1 cellular context compared by ENCODE assay signal in genomic region chr5:16465544-16466432, GRCh38.
TF ChIP-seq lines count a peak whose summit lies in the region.

A gene with protein sequence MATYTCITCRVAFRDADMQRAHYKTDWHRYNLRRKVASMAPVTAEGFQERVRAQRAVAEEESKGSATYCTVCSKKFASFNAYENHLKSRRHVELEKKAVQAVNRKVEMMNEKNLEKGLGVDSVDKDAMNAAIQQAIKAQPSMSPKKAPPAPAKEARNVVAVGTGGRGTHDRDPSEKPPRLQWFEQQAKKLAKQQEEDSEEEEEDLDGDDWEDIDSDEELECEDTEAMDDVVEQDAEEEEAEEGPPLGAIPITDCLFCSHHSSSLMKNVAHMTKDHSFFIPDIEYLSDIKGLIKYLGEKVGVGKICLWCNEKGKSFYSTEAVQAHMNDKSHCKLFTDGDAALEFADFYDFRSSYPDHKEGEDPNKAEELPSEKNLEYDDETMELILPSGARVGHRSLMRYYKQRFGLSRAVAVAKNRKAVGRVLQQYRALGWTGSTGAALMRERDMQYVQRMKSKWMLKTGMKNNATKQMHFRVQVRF (minus strand): TSS chr5:16465800. CDS start chr5:16465665, 135 bp downstream.

TF ChIP-seq in HepG2, 621 proteins besides CTCF, POLR2A, EP300 and RAD21 (continued from another document and continues in another):
- TF ChIP-seq, protein P1, sequence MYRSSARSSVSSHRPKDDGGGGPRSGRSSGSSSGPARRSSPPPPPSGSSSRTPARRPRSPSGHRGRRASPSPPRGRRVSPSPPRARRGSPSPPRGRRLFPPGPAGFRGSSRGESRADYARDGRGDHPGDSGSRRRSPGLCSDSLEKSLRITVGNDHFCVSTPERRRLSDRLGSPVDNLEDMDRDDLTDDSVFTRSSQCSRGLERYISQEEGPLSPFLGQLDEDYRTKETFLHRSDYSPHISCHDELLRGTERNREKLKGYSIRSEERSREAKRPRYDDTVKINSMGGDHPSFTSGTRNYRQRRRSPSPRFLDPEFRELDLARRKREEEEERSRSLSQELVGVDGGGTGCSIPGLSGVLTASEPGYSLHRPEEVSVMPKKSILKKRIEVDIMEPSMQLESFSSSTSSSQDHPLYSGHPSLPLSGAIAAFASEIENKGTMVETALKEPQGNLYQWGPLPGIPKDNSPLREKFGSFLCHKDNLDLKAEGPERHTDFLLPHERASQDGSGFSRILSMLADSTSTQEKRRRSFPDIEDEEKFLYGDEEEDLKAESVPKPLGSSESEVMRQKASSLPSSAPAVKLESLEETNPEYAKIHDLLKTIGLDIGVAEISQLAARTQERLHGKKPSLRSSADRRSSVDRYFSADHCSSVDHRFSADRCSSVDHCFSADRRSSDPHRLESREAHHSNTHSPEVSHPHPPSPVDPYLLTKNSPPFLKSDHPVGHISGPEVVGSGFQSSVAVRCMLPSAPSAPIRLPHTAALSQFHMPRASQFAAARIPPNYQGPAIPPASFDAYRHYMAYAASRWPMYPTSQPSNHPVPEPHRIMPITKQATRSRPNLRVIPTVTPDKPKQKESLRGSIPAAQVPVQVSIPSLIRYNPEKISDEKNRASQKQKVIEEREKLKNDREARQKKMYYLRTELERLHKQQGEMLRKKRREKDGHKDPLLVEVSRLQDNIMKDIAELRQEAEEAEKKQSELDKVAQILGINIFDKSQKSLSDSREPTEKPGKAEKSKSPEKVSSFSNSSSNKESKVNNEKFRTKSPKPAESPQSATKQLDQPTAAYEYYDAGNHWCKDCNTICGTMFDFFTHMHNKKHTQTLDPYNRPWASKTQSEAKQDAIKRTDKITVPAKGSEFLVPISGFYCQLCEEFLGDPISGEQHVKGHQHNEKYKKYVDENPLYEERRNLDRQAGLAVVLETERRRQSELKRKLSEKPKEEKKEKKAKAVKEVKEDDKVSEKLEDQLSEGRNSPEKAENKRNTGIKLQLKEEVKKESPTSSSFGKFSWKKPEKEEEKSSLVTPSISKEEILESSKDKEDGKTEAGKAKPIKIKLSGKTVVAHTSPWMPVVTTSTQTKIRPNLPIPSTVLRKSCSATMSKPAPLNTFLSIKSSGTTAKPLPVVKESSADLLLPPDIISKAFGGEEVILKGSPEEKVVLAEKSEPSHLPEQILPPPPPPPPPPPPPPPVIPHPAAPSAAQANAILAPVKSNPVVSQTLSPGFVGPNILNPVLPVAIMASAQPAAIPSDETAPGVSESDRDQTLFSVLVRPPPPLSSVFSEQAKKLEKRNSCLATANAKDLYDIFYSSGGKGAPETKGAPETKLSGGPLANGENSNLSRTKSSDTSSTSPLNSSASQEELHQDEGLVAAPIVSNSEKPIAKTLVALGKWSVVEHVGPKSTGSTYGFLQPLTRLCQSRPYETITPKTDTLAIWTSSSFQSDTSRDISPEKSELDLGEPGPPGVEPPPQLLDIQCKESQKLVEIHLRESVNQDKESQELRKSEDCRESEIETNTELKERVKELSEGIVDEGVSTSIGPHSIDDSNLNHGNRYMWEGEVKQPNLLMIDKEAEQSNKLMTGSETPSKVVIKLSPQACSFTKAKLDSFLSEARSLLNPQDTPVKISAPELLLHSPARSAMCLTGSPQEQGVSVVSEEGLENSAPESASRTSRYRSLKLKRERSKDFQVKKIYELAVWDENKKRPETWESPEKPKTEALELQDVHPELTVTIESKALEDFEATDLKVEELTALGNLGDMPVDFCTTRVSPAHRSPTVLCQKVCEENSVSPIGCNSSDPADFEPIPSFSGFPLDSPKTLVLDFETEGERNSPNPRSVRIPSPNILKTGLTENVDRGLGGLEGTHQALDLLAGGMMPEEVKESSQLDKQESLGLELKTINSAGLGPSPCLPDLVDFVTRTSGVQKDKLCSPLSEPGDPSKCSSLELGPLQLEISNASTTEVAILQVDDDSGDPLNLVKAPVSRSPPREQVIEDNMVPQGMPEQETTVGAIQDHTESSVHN (CRISPR knock-in tag; IDR thresholded peaks at IDR 0.05), result no peak
- TF ChIP-seq NRL (CRISPR knock-in tag; IDR thresholded peaks at IDR 0.05; ENCODE audit: borderline replicate concordance), result peak; percentile 87; the same call in 1 of the 2 replicates
- TF ChIP-seq ZFYVE20 (CRISPR knock-in tag; IDR thresholded peaks at IDR 0.05; ENCODE audit: borderline replicate concordance, low read depth), result no peak
- no peak; the same call in 1 of the 2 replicates for TF ChIP-seq JUN (CRISPR knock-in tag; IDR thresholded peaks at IDR 0.05)
- 0 out of 2 replicates have a peak, but pooled peaks have one; percentile 6 for TF ChIP-seq ZNF124 (CRISPR knock-in tag; IDR thresholded peaks at IDR 0.05)
- TF ChIP-seq ETS1 (CRISPR knock-in tag; IDR thresholded peaks at IDR 0.05), result no peak; the same call in 1 of the 2 replicates
- TF ChIP-seq KAT8 (CRISPR knock-in tag; IDR thresholded peaks at IDR 0.05), result peak; percentile 97
- no peak for TF ChIP-seq SRSF9 (IDR thresholded peaks at IDR 0.05; ENCODE audit: borderline replicate concordance, insufficient read depth, low read depth, low read length, poor library complexity, severe bottlenecking)
- TF ChIP-seq ZNF543 (CRISPR knock-in tag; IDR thresholded peaks at IDR 0.05), result peak; percentile 83; the same call in 1 of the 2 replicates
- peak; percentile 59; the same call in 1 of the 2 replicates for TF ChIP-seq KDM5B (CRISPR knock-in tag; IDR thresholded peaks at IDR 0.05; ENCODE audit: borderline replicate concordance)
- peak; percentile 22; the same call in 1 of the 2 replicates for TF ChIP-seq ZFP1 (CRISPR knock-in tag; IDR thresholded peaks at IDR 0.05)
- no peak for TF ChIP-seq ZHX2 (IDR thresholded peaks at IDR 0.05; ENCODE audit: low read depth)
- no peak for TF ChIP-seq ZHX2 (CRISPR knock-in tag; IDR thresholded peaks at IDR 0.05; ENCODE audit: borderline replicate concordance)
- TF ChIP-seq TBX3 (IDR thresholded peaks at IDR 0.05; ENCODE audit: borderline replicate concordance), result peak; percentile 36; the same call in 1 of the 2 replicates
- TF ChIP-seq TRIM24 (CRISPR knock-in tag; IDR thresholded peaks at IDR 0.05), result no peak
- TF ChIP-seq MLLT10 (CRISPR knock-in tag; IDR thresholded peaks at IDR 0.05), result no peak
- TF ChIP-seq ZNF839 (CRISPR knock-in tag; IDR thresholded peaks at IDR 0.05; ENCODE audit: borderline replicate concordance), result no peak
- peak; percentile 83; the same call in 1 of the 2 replicates for TF ChIP-seq PAX8 (CRISPR knock-in tag; IDR thresholded peaks at IDR 0.05; ENCODE audit: borderline replicate concordance)
- TF ChIP-seq PHF5A (CRISPR knock-in tag; IDR thresholded peaks at IDR 0.05; ENCODE audit: low read depth, unreplicated experiment), result peak; percentile 84
- TF ChIP-seq, protein P2, sequence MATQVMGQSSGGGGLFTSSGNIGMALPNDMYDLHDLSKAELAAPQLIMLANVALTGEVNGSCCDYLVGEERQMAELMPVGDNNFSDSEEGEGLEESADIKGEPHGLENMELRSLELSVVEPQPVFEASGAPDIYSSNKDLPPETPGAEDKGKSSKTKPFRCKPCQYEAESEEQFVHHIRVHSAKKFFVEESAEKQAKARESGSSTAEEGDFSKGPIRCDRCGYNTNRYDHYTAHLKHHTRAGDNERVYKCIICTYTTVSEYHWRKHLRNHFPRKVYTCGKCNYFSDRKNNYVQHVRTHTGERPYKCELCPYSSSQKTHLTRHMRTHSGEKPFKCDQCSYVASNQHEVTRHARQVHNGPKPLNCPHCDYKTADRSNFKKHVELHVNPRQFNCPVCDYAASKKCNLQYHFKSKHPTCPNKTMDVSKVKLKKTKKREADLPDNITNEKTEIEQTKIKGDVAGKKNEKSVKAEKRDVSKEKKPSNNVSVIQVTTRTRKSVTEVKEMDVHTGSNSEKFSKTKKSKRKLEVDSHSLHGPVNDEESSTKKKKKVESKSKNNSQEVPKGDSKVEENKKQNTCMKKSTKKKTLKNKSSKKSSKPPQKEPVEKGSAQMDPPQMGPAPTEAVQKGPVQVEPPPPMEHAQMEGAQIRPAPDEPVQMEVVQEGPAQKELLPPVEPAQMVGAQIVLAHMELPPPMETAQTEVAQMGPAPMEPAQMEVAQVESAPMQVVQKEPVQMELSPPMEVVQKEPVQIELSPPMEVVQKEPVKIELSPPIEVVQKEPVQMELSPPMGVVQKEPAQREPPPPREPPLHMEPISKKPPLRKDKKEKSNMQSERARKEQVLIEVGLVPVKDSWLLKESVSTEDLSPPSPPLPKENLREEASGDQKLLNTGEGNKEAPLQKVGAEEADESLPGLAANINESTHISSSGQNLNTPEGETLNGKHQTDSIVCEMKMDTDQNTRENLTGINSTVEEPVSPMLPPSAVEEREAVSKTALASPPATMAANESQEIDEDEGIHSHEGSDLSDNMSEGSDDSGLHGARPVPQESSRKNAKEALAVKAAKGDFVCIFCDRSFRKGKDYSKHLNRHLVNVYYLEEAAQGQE (IDR thresholded peaks at IDR 0.05; ENCODE audit: borderline replicate concordance in 1 of 2, low read depth in 1 of 2, low read length in 2 of 2), result no peak; a peak in 1 of 4 replicates
- TF ChIP-seq TARDBP (CRISPR knock-in tag; IDR thresholded peaks at IDR 0.05), result no peak; the same call in 1 of the 2 replicates
- 0 out of 2 replicates have a peak, but pooled peaks have one; percentile 32 for TF ChIP-seq MTERF4 (CRISPR knock-in tag; IDR thresholded peaks at IDR 0.05)
- peak; percentile 20; the same call in 1 of the 2 replicates for TF ChIP-seq E2F5 (CRISPR knock-in tag; conservative IDR thresholded peaks at IDR 0.05)
- no peak for TF ChIP-seq SOX5 (CRISPR knock-in tag; IDR thresholded peaks at IDR 0.05; ENCODE audit: borderline replicate concordance)
- no peak for TF ChIP-seq MAFK (conservative IDR thresholded peaks at IDR 0.05 in 1 of 2, IDR thresholded peaks at IDR 0.05 in 1 of 2; ENCODE audit: low read length in 2 of 2)
- TF ChIP-seq SALL2 (CRISPR knock-in tag; IDR thresholded peaks at IDR 0.05), result peak; percentile 42; the same call in 1 of the 2 replicates
- no peak for TF ChIP-seq ZFP36L1 (CRISPR knock-in tag; IDR thresholded peaks at IDR 0.05)
- 0 out of 2 replicates have a peak, but pooled peaks have one; percentile 12 for TF ChIP-seq ZNF20 (CRISPR knock-in tag; IDR thresholded peaks at IDR 0.05)
- 0 out of 2 replicates have a peak, but pooled peaks have one; percentile 52 for TF ChIP-seq MEIS2 (CRISPR knock-in tag; IDR thresholded peaks at IDR 0.05)
- TF ChIP-seq ELK4 (CRISPR knock-in tag; IDR thresholded peaks at IDR 0.05; ENCODE audit: borderline replicate concordance), result peak; percentile 60; the same call in 1 of the 2 replicates
- peak; percentile 72; the same call in 1 of the 2 replicates for TF ChIP-seq ETV5 (CRISPR knock-in tag; IDR thresholded peaks at IDR 0.05; ENCODE audit: borderline replicate concordance)
